Comparison of ENCODE assay signal across 8 cellular contexts in the genomic region with DNA sequence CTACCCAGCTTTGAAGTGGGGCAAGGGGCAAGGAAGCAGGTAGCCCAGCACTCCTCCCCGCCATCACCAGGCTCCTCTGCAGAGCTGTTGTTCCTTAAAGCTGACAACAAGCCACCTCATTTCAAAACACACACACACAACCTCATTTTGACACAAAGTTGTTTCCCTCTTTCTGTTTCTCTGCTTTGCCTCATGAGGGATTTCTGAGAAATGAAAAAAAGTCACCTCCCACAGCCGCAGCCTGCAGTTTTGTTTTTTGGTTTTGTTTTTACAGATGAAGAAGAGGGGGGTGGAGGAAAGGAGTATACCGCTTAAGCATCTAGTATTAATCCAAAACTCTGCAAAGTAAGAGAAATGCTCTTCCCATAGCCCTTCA. TPM values are rescaled to one million over a fixed set of nuclear protein-coding genes. Genes with fewer than 3 reads are reported as not detected.
DNase-seq lines count a peak whose midpoint lies in the region; ATAC-seq and TF ChIP-seq lines count a peak whose summit lies in the region.

No MANE protein-coding gene starts in this region.

- peaks cover 8% of the 10 kb centered on the region for H3K36me3 ChIP-seq in IMR-90 (ENCODE audit: control insufficient read depth, insufficient read depth, low read length)

- H4K5ac ChIP-seq in IMR-90 (ENCODE audit: low read depth, low read length): peak overlapping the region; percentile 59

- peak overlapping the region; percentile 14 to 73; a peak in 2 of 4 replicates for H4K8ac ChIP-seq in IMR-90 (ENCODE audit: low read depth in 2 of 2, low read length in 2 of 2)

- H3K9ac ChIP-seq in IMR-90 (ENCODE audit: low read depth, low read length): peak overlapping the region; percentile 66

- peaks cover 81% of the 10 kb centered on the region for H3K36me3 Mint-ChIP-seq in activated T-helper 17 cell treated with anti-CD3 and anti-CD28 coated beads, Interleukin-2, amount 50 U/mL, for 72 hours (ENCODE audit: low read depth)
- peaks cover under 1% of the 10 kb centered on the region for H3K36me3 Mint-ChIP-seq in glutamatergic neuron (ENCODE audit: unreplicated experiment)

- peaks cover 62% of the 10 kb centered on the region for H3K4me1 Mint-ChIP-seq in activated T-helper 17 cell treated with anti-CD3 and anti-CD28 coated beads, Interleukin-2, amount 50 U/mL, for 72 hours
- peaks cover 48% of the 10 kb centered on the region for H3K4me1 Mint-ChIP-seq in glutamatergic neuron (ENCODE audit: low read depth, unreplicated experiment)

- peak overlapping the region; percentile 93 for H3K14ac ChIP-seq in IMR-90 (replicated peaks; ENCODE audit: low read depth, low read length)

- H3K18ac ChIP-seq in IMR-90 (ENCODE audit: low read depth, low read length): peak overlapping the region; percentile 83

- TF ChIP-seq RAD21 in IMR-90 (IDR thresholded peaks at IDR 0.05; ENCODE audit: low read length): no peak

- peaks cover 17 to 76% of the 10 kb centered on the region in 2 experiments; a peak in 3 of 4 replicates for H3K79me1 ChIP-seq in IMR-90 (ENCODE audit: low read depth in 1 of 2, low read length in 2 of 2)

- H3K4me1 ChIP-seq in IMR-90 (ENCODE audit: control insufficient read depth, insufficient read depth, low read length): peaks cover 38% of the 10 kb centered on the region

- TF ChIP-seq CTCF in IMR-90 (conservative IDR thresholded peaks at IDR 0.05; ENCODE audit: low read depth, low read length): no peak
- TF ChIP-seq CTCF in glutamatergic neuron (IDR thresholded peaks at IDR 0.05; ENCODE audit: partially characterized antibody, unreplicated experiment): no peak

- peaks cover 31% of the 10 kb centered on the region for H3K9me1 ChIP-seq in IMR-90 (ENCODE audit: insufficient read depth, low read length)

- dilution Hi-C loops in IMR-90 (cut with HindIII; ENCODE audit: low sequenced_read_pairs, unreplicated experiment): no loop called here

- peak overlapping the region; percentile 93 for H2AK9ac ChIP-seq in IMR-90 (replicated peaks; ENCODE audit: low read depth, low read length, poor library complexity)

- intact Hi-C loops in IMR-90 (cut with micrococcal nuclease): loop anchor here (10.0 kb wide), 1 partner anchor 437 kb away; a partner anchor contains a TSS

- no peaks in the 10 kb centered on the region for H3K9me3 ChIP-seq in IMR-90 (ENCODE audit: control insufficient read depth, insufficient read depth, low read length)

- peaks cover 61% of the 10 kb centered on the region for H4K20me1 ChIP-seq in IMR-90 (ENCODE audit: insufficient read depth, low read length)

- H3K56ac ChIP-seq in IMR-90 (ENCODE audit: extremely low read depth, insufficient read depth, low read length): peak overlapping the region; percentile 75; the same call in 1 of the 2 replicates

- no peaks in the 10 kb centered on the region for H3K9me3 Mint-ChIP-seq in activated T-helper 17 cell treated with anti-CD3 and anti-CD28 coated beads, Interleukin-2, amount 50 U/mL, for 72 hours
- peaks cover 20% of the 10 kb centered on the region for H3K9me3 Mint-ChIP-seq in glutamatergic neuron (ENCODE audit: unreplicated experiment)

- peak overlapping the region; percentile 77 for H2BK20ac ChIP-seq in IMR-90 (ENCODE audit: low read depth, low read length)

- no peaks in the 10 kb centered on the region for H3K27me3 Mint-ChIP-seq in activated T-helper 17 cell treated with anti-CD3 and anti-CD28 coated beads, Interleukin-2, amount 50 U/mL, for 72 hours
- H3K27me3 Mint-ChIP-seq in glutamatergic neuron (ENCODE audit: unreplicated experiment): peaks cover 17% of the 10 kb centered on the region

- peak overlapping the region; percentile 86 for H3K4ac ChIP-seq in IMR-90 (ENCODE audit: low read depth, low read length)

- peak overlapping the region; percentile 83 for H2BK120ac ChIP-seq in IMR-90 (ENCODE audit: low read depth, low read length)

- H3K4me3 ChIP-seq in IMR-90 (ENCODE audit: insufficient read depth, low read depth, low read length) (peak overlapping the region; percentile 3; the same call in 1 of the 2 replicates), skeletal muscle cell (ENCODE audit: low read depth, low read length) (peak overlapping the region; percentile 36)

- H2AK5ac ChIP-seq in IMR-90 (ENCODE audit: low read depth, low read length): peak overlapping the region; percentile 93

- in situ Hi-C loops in IMR-90 (cut with MboI; ENCODE audit: low sequenced_read_pairs): loop anchor here (10.0 kb wide), 1 partner anchor 237 kb away; a partner anchor contains a TSS

- H3K27ac Mint-ChIP-seq in activated T-helper 17 cell treated with anti-CD3 and anti-CD28 coated beads, Interleukin-2, amount 50 U/mL, for 72 hours: peak overlapping the region; percentile 92
- H3K27ac Mint-ChIP-seq in glutamatergic neuron (ENCODE audit: unreplicated experiment): peak overlapping the region; percentile 99

- H2BK15ac ChIP-seq in IMR-90 (ENCODE audit: low read depth, low read length): peak overlapping the region; percentile 55; the same call in 2 of the 3 replicates

- peak overlapping the region; percentile 89 for H3K27ac ChIP-seq in IMR-90 (ENCODE audit: insufficient read depth, low read length)

- POLR2A ChIA-PET in IMR-90 (lab: Charles Lee; ENCODE audit: unreplicated experiment): interaction anchor here (1.4 to 1.9 kb wide), 2 partner anchors 12 to 53 kb away, joined by 4 to 24 read pairs; a partner anchor contains a TSS

- no peak for ATAC-seq in IMR-90 (ENCODE audit: low read depth)
- peak; percentile 49 for ATAC-seq in activated T-helper 17 cell treated with anti-CD3 and anti-CD28 coated beads, Interleukin-2, amount 50 U/mL, for 72 hours (replicated peaks)
- no peak for ATAC-seq in HG03442 (IDR thresholded peaks at IDR 0.05; ENCODE audit: unreplicated experiment)

- H3K23ac ChIP-seq in IMR-90 (ENCODE audit: low read depth, low read length): peak overlapping the region; percentile 94

- peak overlapping the region; percentile 45 for H4K91ac ChIP-seq in IMR-90 (ENCODE audit: insufficient read depth, low read depth, low read length)

- no peaks in the 10 kb centered on the region for H3K27me3 ChIP-seq in IMR-90 (ENCODE audit: control insufficient read depth, insufficient read depth, low read length)

- peak overlapping the region; percentile 50 for H3K4me2 ChIP-seq in IMR-90 (ENCODE audit: low read depth, low read length)

- DNase-seq in IMR-90 (peak; percentile 40), glutamatergic neuron (no peak), skeletal muscle cell (ENCODE audit: low read depth) (no peak), GM03348 (ENCODE audit: low spot score) (no peak), OCI-M2 (lab: John Stamatoyannopoulos, UW; ENCODE audit: unreplicated experiment) (no peak)

- WGBS in IMR-90 (ENCODE audit: extremely low coverage in 2 of 2, insufficient read length in 1 of 2), 2 experiments: no CpG with 5 or more reads among the region's 3 CpGs

- TF ChIP-seq POLR2A in GM19193 (IDR thresholded peaks at IDR 0.05; ENCODE audit: extremely low read depth, insufficient read depth, insufficient read length): peak; percentile 9
- TF ChIP-seq POLR2A in IMR-90 (IDR thresholded peaks at IDR 0.05; ENCODE audit: low read depth, low read length): no peak; the same call in none of the 2 replicates

- peak overlapping the region; percentile 40 for H2AFZ ChIP-seq in IMR-90 (replicated peaks; ENCODE audit: low read length, poor library complexity)

- CTCF ChIA-PET in IMR-90 (lab: Yijun Ruan, JAX): interaction anchor here (0.6 to 1.1 kb wide), 2 partner anchors 53 to 429 kb away, joined by 3 read pairs; no protein-coding TSS in a partner anchor

- peak overlapping the region; percentile 70 for H2BK5ac ChIP-seq in IMR-90 (ENCODE audit: low read depth, low read length, poor library complexity, severe bottlenecking)

- peak overlapping the region; percentile 98 for H3K4me3 Mint-ChIP-seq in activated T-helper 17 cell treated with anti-CD3 and anti-CD28 coated beads, Interleukin-2, amount 50 U/mL, for 72 hours
- peak overlapping the region; percentile 86 for H3K4me3 Mint-ChIP-seq in glutamatergic neuron (ENCODE audit: unreplicated experiment)

- BruUV-seq in IMR-90 (replicated peaks; lab: Mats Ljungman, UMichigan): no TSS peak

TF ChIP-seq in IMR-90, 13 proteins besides CTCF, POLR2A, EP300 and RAD21 (continues in another document):
- TF ChIP-seq MAFK (IDR thresholded peaks at IDR 0.05; ENCODE audit: low read depth, low read length): no peak
- TF ChIP-seq CHD1 (IDR thresholded peaks at IDR 0.05; ENCODE audit: low read depth, low read length): no peak
- no peak for TF ChIP-seq MAZ (IDR thresholded peaks at IDR 0.05; ENCODE audit: borderline replicate concordance, low read depth, low read length)

RNA-seq across cellular contexts. Expression of a gene that starts 12.1 kb away (rescaled TPM):
- total RNA-seq in IMR-90 (2012; rRNA removed) (142 and 212 TPM in 2 replicates), glutamatergic neuron (ENCODE audit: unreplicated experiment) (154 TPM)
- 79.5 and 88.4 TPM in 2 replicates for polyA plus RNA-seq in IMR-90 (2012; rRNA removed)
- polyA plus RNA-seq in IMR-90 (2012; cell fraction: cytosol; rRNA removed): 32.7 and 42.7 TPM in 2 replicates
- 327 and 737 TPM in 2 replicates for polyA plus RNA-seq in IMR-90 (2012; cell fraction: nucleus; rRNA removed; ENCODE audit: low replicate concordance)
- 100 to 1,000 TPM; 235 to 351 TPM for total RNA-seq in activated T-helper 17 cell treated with anti-CD3 and anti-CD28 coated beads, Interleukin-2, amount 50 U/mL, for 72 hours

RNA-seq across cellular contexts. Expression of a gene that starts 18.1 kb away (rescaled TPM):
- total RNA-seq in IMR-90 (2012; rRNA removed) (0.54 and 0.56 TPM in 2 replicates), glutamatergic neuron (ENCODE audit: unreplicated experiment) (0.25 TPM)
- 11.3 and 12.2 TPM in 2 replicates for polyA plus RNA-seq in IMR-90 (2012; rRNA removed)
- 7.9 and 11.9 TPM in 2 replicates for polyA plus RNA-seq in IMR-90 (2012; cell fraction: cytosol; rRNA removed)
- polyA plus RNA-seq in IMR-90 (2012; cell fraction: nucleus; rRNA removed; ENCODE audit: low replicate concordance): 44.4 and 63.5 TPM in 2 replicates
- total RNA-seq in activated T-helper 17 cell treated with anti-CD3 and anti-CD28 coated beads, Interleukin-2, amount 50 U/mL, for 72 hours: under 1 TPM; 0.29 to 0.37 TPM

RNA-seq across cellular contexts. Expression of a gene that starts 51.8 kb away (rescaled TPM):
- total RNA-seq in IMR-90 (2012; rRNA removed): not detected in 2 replicates
- polyA plus RNA-seq in IMR-90 (2012; rRNA removed): 0.26 TPM in 1 of 2 replicates, not detected in the other
- polyA plus RNA-seq in IMR-90 (2012; cell fraction: cytosol; rRNA removed): 0.12 TPM in 1 of 2 replicates, not detected in the other
- not detected in 2 replicates for polyA plus RNA-seq in IMR-90 (2012; cell fraction: nucleus; rRNA removed; ENCODE audit: low replicate concordance)
- total RNA-seq in activated T-helper 17 cell treated with anti-CD3 and anti-CD28 coated beads, Interleukin-2, amount 50 U/mL, for 72 hours: 1 to 10 TPM in 1 of 2 donors, not detected in 1; 1.2 TPM
- not detected for total RNA-seq in glutamatergic neuron (ENCODE audit: unreplicated experiment)

RNA-seq across cellular contexts. Expression of a gene that starts 59.4 kb away (rescaled TPM):
- 17.2 and 20.1 TPM in 2 replicates for total RNA-seq in IMR-90 (2012; rRNA removed)
- 230 and 264 TPM in 2 replicates for polyA plus RNA-seq in IMR-90 (2012; rRNA removed)
- polyA plus RNA-seq in IMR-90 (2012; cell fraction: cytosol; rRNA removed): 156 and 270 TPM in 2 replicates
- polyA plus RNA-seq in IMR-90 (2012; cell fraction: nucleus; rRNA removed; ENCODE audit: low replicate concordance): 174 and 251 TPM in 2 replicates
- 1 to 10 TPM; 1.1 to 2.0 TPM for total RNA-seq in activated T-helper 17 cell treated with anti-CD3 and anti-CD28 coated beads, Interleukin-2, amount 50 U/mL, for 72 hours
- total RNA-seq in glutamatergic neuron (ENCODE audit: unreplicated experiment): 2.8 TPM
